Comparison of ENCODE assay signal across 24 cellular contexts in genomic region chr4:3642806-3643517, GRCh38.
"Had no signal": no experiment of that assay in that cellular context is flagged by ENCODE, and none has a peak within 500 bp of the region (broad histone marks: within the 10 kb centered on the region; RNA-seq: fewer than 3 reads in every experiment).

No MANE protein-coding gene starts in this region.

- FAIRE-seq: colon, frontal cortex, keratinocyte, pancreas, small intestine had no signal

- H3K4me1 ChIP-seq: pancreas, right lobe of liver, stomach, thyroid gland had no signal

- H3K9me3 ChIP-seq: pancreas, right lobe of liver, stomach, thyroid gland, vagina had no signal

- DNase-seq: dorsolateral prefrontal cortex; effector CD4-positive, alpha-beta T cell; hypothalamus; mesendoderm; midbrain; naive thymus-derived CD8-positive, alpha-beta T cell; nephron progenitor cell; occipital lobe; pancreas; small intestine; stimulated activated CD4-positive, alpha-beta T cell treated with anti-CD3 and anti-CD28 coated beads, Interleukin-12 subunit alpha, Interleukin-12 subunit beta, amount 100 ng/mL, for 4 hours; stimulated activated CD4-positive, alpha-beta T cell treated with anti-CD3 and anti-CD28 coated beads, Interleukin-1b, Interleukin-23, amount 100 ng/mL, for 48 hours; stimulated activated CD4-positive, alpha-beta T cell treated with anti-CD3 and anti-CD28 coated beads, Interleukin-4, amount 100 ng/mL, for 1 hour; stimulated activated CD8-positive, alpha-beta memory T cell treated with anti-CD3 and anti-CD28 coated beads, Interleukin-4, amount 100 ng/mL, for 48 hours; stimulated activated naive CD4-positive, alpha-beta T cell treated with Interleukin-2 at 50 U/mL for 16 hours; stomach; thyroid gland; trophoblast cell had no signal

- H3K27ac ChIP-seq: dorsolateral prefrontal cortex, pancreas, right lobe of liver, stomach, thyroid gland, vagina had no signal

- ATAC-seq: left lobe of liver; naive thymus-derived CD8-positive, alpha-beta T cell; pancreas; right lobe of liver had no signal

- H3K36me3 ChIP-seq: pancreas, right lobe of liver, stomach, thyroid gland, vagina had no signal

- H3K4me3 ChIP-seq: dorsolateral prefrontal cortex, pancreas, right lobe of liver, stomach, thyroid gland, vagina had no signal

- H3K27me3 ChIP-seq: pancreas, right lobe of liver, thyroid gland, vagina had no signal
